ENCODE assay signal across 24 cellular contexts in genomic region chr6:30939473-30939872, GRCh38. TPM values are rescaled to one million over a fixed set of nuclear protein-coding genes. Genes with fewer than 3 reads are reported as not detected.
A peak's percentile ranks its signal among the peaks of the same experiment; 100 is the strongest.
DNase-seq lines count a peak whose midpoint lies in the region; ATAC-seq, FAIRE-seq and TF ChIP-seq lines count a peak whose summit lies in the region.
"Had no signal": no experiment of that assay in that cellular context is flagged by ENCODE, and none has a peak within 500 bp of the region (broad histone marks: within the 10 kb centered on the region; RNA-seq: fewer than 3 reads in every experiment).

No MANE protein-coding gene starts in this region.

- ATAC-seq in GM18873 (IDR thresholded peaks at IDR 0.05; ENCODE audit: low FRiP score, unreplicated experiment), result no peak
- ATAC-seq: T-cell had no signal

- H3K36me3 ChIP-seq in astrocyte (ENCODE audit: insufficient read depth, low read length) (no peaks in the 10 kb centered on the region), uterus (no peaks in the 10 kb centered on the region)
- H3K36me3 ChIP-seq: BLaER1 treated with 17β-estradiol and CSF1 and Interleukin-3, amounts not matched to agents 10 nM and 100 nM had no signal

- H3K9me3 ChIP-seq in astrocyte (ENCODE audit: insufficient read depth, low read depth, low read length) (no peaks in the 10 kb centered on the region), uterus (no peaks in the 10 kb centered on the region)
- H3K9me3 ChIP-seq: BLaER1 treated with 17β-estradiol and CSF1 and Interleukin-3, amounts not matched to agents 10 nM and 100 nM had no signal

- H3K36me3 Mint-ChIP-seq in astrocyte (ENCODE audit: low read depth, unreplicated experiment), result no peaks in the 10 kb centered on the region
- H3K36me3 Mint-ChIP-seq: CD8-positive, alpha-beta memory T cell; IgD-negative memory B cell; T-cell had no signal

- H3K4me1 ChIP-seq in astrocyte (ENCODE audit: insufficient read depth, low read length) (peaks cover 5% of the 10 kb centered on the region), uterus (no peaks in the 10 kb centered on the region)

- H3K4me3 ChIP-seq in astrocyte (ENCODE audit: insufficient read depth, low read depth, low read length), result no peak overlapping the region
- no peak overlapping the region for H3K4me3 ChIP-seq in fibroblast of the aortic adventitia (ENCODE audit: low read depth, low read length)
- H3K4me3 ChIP-seq in uterus, result no peak overlapping the region
- H3K4me3 ChIP-seq: BLaER1 treated with 17β-estradiol and CSF1 and Interleukin-3, amounts not matched to agents 10 nM and 100 nM; PC-9 had no signal

- intact Hi-C loops in uterus (cut with DNase I; ENCODE audit: low total_unique reads), result no loop called here

- TF ChIP-seq CTCF in astrocyte (IDR thresholded peaks at IDR 0.05; ENCODE audit: insufficient read depth, low read depth, low read length) (no peak), fibroblast of the aortic adventitia (IDR thresholded peaks at IDR 0.05; ENCODE audit: insufficient read depth, low read length) (no peak), uterus (IDR thresholded peaks at IDR 0.05) (no peak)

- H3K9ac ChIP-seq in astrocyte (ENCODE audit: low read length), result no peak overlapping the region
- H3K9ac ChIP-seq: BLaER1 treated with 17β-estradiol and CSF1 and Interleukin-3, amounts not matched to agents 10 nM and 100 nM had no signal

- peak; percentile 60 for DNase-seq in NCI-H82 (lab: John Stamatoyannopoulos, UW)
- no peak for DNase-seq in NCI-H82 treated with DMSO at 0.1 percent for 48 hours (lab: John Stamatoyannopoulos, UW; ENCODE audit: unreplicated experiment)
- DNase-seq in astrocyte (ENCODE audit: low read depth), result peak; percentile 32
- peak; percentile 15 for DNase-seq in fibroblast of the aortic adventitia (ENCODE audit: low read depth)
- no peak for DNase-seq in NCI-H1092 treated with DMSO at 0.1 percent for 48 hours (lab: John Stamatoyannopoulos, UW)
- no peak for DNase-seq in uterus
- no peak for DNase-seq in substantia nigra (lab: John Stamatoyannopoulos, UW)
- DNase-seq: 8988T; CD8-positive, alpha-beta memory T cell; GDM1; H7; MV-4-11; NCI-H1417 treated with DMSO at 0.1 percent for 48 hours; NCI-H1930; NCI-H748 treated with DMSO at 0.1 percent for 48 hours; T-cell had no signal

- peaks cover 46% of the 10 kb centered on the region for H3K27me3 Mint-ChIP-seq in astrocyte (ENCODE audit: low read depth, unreplicated experiment)

- peaks cover 6% of the 10 kb centered on the region for H3K4me1 Mint-ChIP-seq in astrocyte (ENCODE audit: low read depth, unreplicated experiment)

- no peak overlapping the region for H3K27ac Mint-ChIP-seq in astrocyte (ENCODE audit: unreplicated experiment)
- H3K27ac Mint-ChIP-seq: CD8-positive, alpha-beta memory T cell; IgD-negative memory B cell; T-cell had no signal

- H3K27me3 ChIP-seq in astrocyte (ENCODE audit: insufficient read depth, low read length), result peaks cover under 1% of the 10 kb centered on the region
- H3K27me3 ChIP-seq in uterus, result no peaks in the 10 kb centered on the region
- H3K27me3 ChIP-seq: BLaER1 treated with 17β-estradiol and CSF1 and Interleukin-3, amounts not matched to agents 10 nM and 100 nM had no signal

- no peak overlapping the region for H2AFZ ChIP-seq in astrocyte (ENCODE audit: low read depth, low read length)
- H2AFZ ChIP-seq: PC-9 had no signal

- peaks cover 1% of the 10 kb centered on the region for H3K9me3 Mint-ChIP-seq in astrocyte (ENCODE audit: unreplicated experiment)
- H3K9me3 Mint-ChIP-seq: CD8-positive, alpha-beta memory T cell; IgD-negative memory B cell; T-cell had no signal

- no peak overlapping the region for H3K4me2 ChIP-seq in astrocyte (ENCODE audit: low read length)
- H3K4me2 ChIP-seq: PC-9 had no signal

- FAIRE-seq in astrocyte (lab: Jason Lieb, UNC), result no peak
- FAIRE-seq: GM12891 had no signal

- H3K79me2 ChIP-seq in astrocyte (ENCODE audit: insufficient read depth, low read length), result no peaks in the 10 kb centered on the region

- H3K4me3 Mint-ChIP-seq in astrocyte (ENCODE audit: unreplicated experiment), result no peak overlapping the region
- H3K4me3 Mint-ChIP-seq: CD8-positive, alpha-beta memory T cell; T-cell had no signal

- TF ChIP-seq POLR2A in uterus (IDR thresholded peaks at IDR 0.05), result no peak

- H3K27ac ChIP-seq in astrocyte (ENCODE audit: low read depth, low read length) (no peak overlapping the region), uterus (no peak overlapping the region), substantia nigra (ENCODE audit: low read depth, low read length, poor library complexity, severe bottlenecking) (no peak overlapping the region)
- H3K27ac ChIP-seq: BLaER1 treated with 17β-estradiol and CSF1 and Interleukin-3, amounts not matched to agents 10 nM and 100 nM; HL-60; PC-9 had no signal

- no peaks in the 10 kb centered on the region for H4K20me1 ChIP-seq in astrocyte (ENCODE audit: insufficient read depth, low read length)
- H4K20me1 ChIP-seq: BLaER1 treated with 17β-estradiol and CSF1 and Interleukin-3, amounts not matched to agents 10 nM and 100 nM had no signal

RNA-seq across cellular contexts. Expression of gene MUCL3, which starts 1.3 kb away (rescaled TPM):
- not detected in 2 replicates for total RNA-seq in astrocyte
- total RNA-seq in fibroblast of the aortic adventitia (ENCODE audit: low replicate concordance), result under 0.01 TPM in 1 of 2 replicates, not detected in the other
- total RNA-seq in uterus, result under 1 TPM in 1 of 4 donors, not detected in 3; under 0.01 TPM
- total RNA-seq: CD8-positive, alpha-beta memory T cell; H7; LHCN-M2; PC-9; SK-MEL-5 had no signal

RNA-seq across cellular contexts. Expression of gene SFTA2, which starts 7.5 kb away (rescaled TPM):
- not detected in 2 replicates for total RNA-seq in astrocyte
- total RNA-seq in fibroblast of the aortic adventitia (ENCODE audit: low replicate concordance), result not detected in 2 replicates
- 1 to 10 TPM in 1 of 4 donors, not detected in 3; 1.1 TPM for total RNA-seq in uterus
- total RNA-seq: CD8-positive, alpha-beta memory T cell; H7; LHCN-M2; SK-MEL-5 had no signal

RNA-seq across cellular contexts. Expression of gene VARS2, which starts 25.4 kb away (rescaled TPM):
- total RNA-seq in astrocyte (19.8 and 21.6 TPM in 2 replicates), fibroblast of the aortic adventitia (ENCODE audit: low replicate concordance) (15.6 and 18.5 TPM in 2 replicates), uterus (10 to 100 TPM; 12.6 to 34.2 (median 22.4) TPM)

RNA-seq across cellular contexts. Expression of gene GTF2H4, which starts 31.5 kb away (rescaled TPM):
- total RNA-seq in astrocyte, result 34.3 and 41.3 TPM in 2 replicates
- total RNA-seq in fibroblast of the aortic adventitia (ENCODE audit: low replicate concordance), result 3.8 and 12.7 TPM in 2 replicates
- 10 to 100 TPM in 3 of 4 donors, not detected in 1; 27.4 to 96.6 (median 65.2) TPM for total RNA-seq in uterus

RNA-seq across cellular contexts. Expression of gene MUC21, which starts 44.0 kb away (rescaled TPM):
- total RNA-seq in astrocyte, result not detected in 2 replicates
- total RNA-seq in fibroblast of the aortic adventitia (ENCODE audit: low replicate concordance), result not detected in 2 replicates
- under 1 TPM in 2 of 4 donors, not detected in 2; 0.28 to 0.59 TPM for total RNA-seq in uterus
- total RNA-seq: CD8-positive, alpha-beta memory T cell; H7; LHCN-M2; SK-MEL-5; T-cell had no signal

Comparison
In these comparisons a context has a peak if more than half of its experiments do, and no peak if none do; other contexts are left out.
1. DNase-seq: peak in NCI-H82 (single experiment), astrocyte (single experiment) and fibroblast of the aortic adventitia (single experiment); none in NCI-H82 treated with DMSO at 0.1 percent for 48 hours (single experiment), NCI-H1092 treated with DMSO at 0.1 percent for 48 hours (single experiment), uterus (0 of 2) and substantia nigra (0 of 49).